ENCODE assay signal across 20 cellular contexts in genomic region chr1:101971309-101971708, GRCh38. TPM values are rescaled to one million over a fixed set of nuclear protein-coding genes. Genes with fewer than 3 reads are reported as not detected.
DNase-seq lines count a peak whose midpoint lies in the region; ATAC-seq, FAIRE-seq and TF ChIP-seq lines count a peak whose summit lies in the region.
"Had no signal": no experiment of that assay in that cellular context is flagged by ENCODE, and none has a peak within 500 bp of the region (broad histone marks: within the 10 kb centered on the region; RNA-seq: fewer than 3 reads in every experiment).

No MANE protein-coding gene starts in this region.

- no peak overlapping the region for H3K27ac Mint-ChIP-seq in nephron progenitor cell
- H3K27ac Mint-ChIP-seq in stimulated activated naive B cell treated with anti-CD40 and anti-IgM and Interleukin-4, amounts not matched to agents 10 μg/mL and 1 μg/mL and 100 μg/mL, for 72 hours: no peak overlapping the region
- H3K27ac Mint-ChIP-seq: activated CD4-positive, alpha-beta T cell treated with anti-CD3 and anti-CD28 coated beads, Interleukin-2, amount 10 ng/mL, durations not matched to agents 24 days and 14 days; naive B cell had no signal

- H3K27me3 ChIP-seq in bronchial epithelial cell (ENCODE audit: control insufficient read depth, insufficient read depth, low read length): no peaks in the 10 kb centered on the region
- H3K27me3 ChIP-seq: brain microvascular endothelial cell had no signal

- H3K4me1 Mint-ChIP-seq in nephron progenitor cell: peaks cover 7% of the 10 kb centered on the region
- H3K4me1 Mint-ChIP-seq in stimulated activated naive B cell treated with anti-CD40 and anti-IgM and Interleukin-4, amounts not matched to agents 10 μg/mL and 1 μg/mL and 100 μg/mL, for 72 hours: no peaks in the 10 kb centered on the region
- H3K4me1 Mint-ChIP-seq: activated CD4-positive, alpha-beta T cell treated with anti-CD3 and anti-CD28 coated beads, Interleukin-2, amount 10 ng/mL, durations not matched to agents 24 days and 14 days; naive B cell had no signal

- no peaks in the 10 kb centered on the region for H3K36me3 Mint-ChIP-seq in nephron progenitor cell (ENCODE audit: low read depth)
- no peaks in the 10 kb centered on the region for H3K36me3 Mint-ChIP-seq in stimulated activated naive B cell treated with anti-CD40 and anti-IgM and Interleukin-4, amounts not matched to agents 10 μg/mL and 1 μg/mL and 100 μg/mL, for 72 hours
- H3K36me3 Mint-ChIP-seq: naive B cell had no signal

- TF ChIP-seq CTCF in NB4 (IDR thresholded peaks at IDR 0.05; ENCODE audit: low read depth, low read length) (no peak), bronchial epithelial cell (IDR thresholded peaks at IDR 0.05; ENCODE audit: insufficient read depth, low read length, severe bottlenecking) (no peak), nephron progenitor cell (IDR thresholded peaks at IDR 0.05) (peak; percentile 10), GM20000 (IDR thresholded peaks at IDR 0.05; ENCODE audit: extremely low read depth, missing control alignments) (no peak)

- peak; percentile 1 for DNase-seq in NB4 (ENCODE audit: low read depth)
- DNase-seq in bronchial epithelial cell (ENCODE audit: low read depth): peak; percentile 2
- no peak for DNase-seq in nephron progenitor cell
- no peak for DNase-seq in MV-4-11 (lab: John Stamatoyannopoulos, UW)
- DNase-seq in GM20000 (ENCODE audit: low spot score): no peak
- DNase-seq in H4 (ENCODE audit: low spot score): no peak
- no peak for DNase-seq in stimulated activated naive B cell treated with anti-CD40 and anti-IgM and Interleukin-4, amounts not matched to agents 10 μg/mL and 1 μg/mL and 100 μg/mL, for 72 hours
- DNase-seq: activated CD4-positive, alpha-beta T cell treated with anti-CD3 and anti-CD28 coated beads, Interleukin-2, amount 10 ng/mL, durations not matched to agents 24 days and 14 days; activated naive CD4-positive, alpha-beta T cell treated with anti-CD3 and anti-CD28 coated beads, Interleukin-2, amount 50 U/mL, for 16 hours; activated T-cell treated with anti-CD3 and anti-CD28 coated beads for 4 hours; brain microvascular endothelial cell; DMS 273 treated with DMSO at 0.1 percent for 48 hours; MG63; naive B cell; NCI-H2081 treated with DMSO at 0.1 percent for 48 hours; NCI-H526 treated with DMSO at 0.1 percent for 48 hours; SIG-M5; T-helper 9 cell had no signal

- H3K4me3 ChIP-seq in NB4 (ENCODE audit: low read depth, low read length) (no peak overlapping the region), bronchial epithelial cell (ENCODE audit: low read depth, low read length) (no peak overlapping the region)
- H3K4me3 ChIP-seq: MG63 had no signal

- no peaks in the 10 kb centered on the region for H3K9me3 Mint-ChIP-seq in nephron progenitor cell
- peaks cover 1 to 3% of the 10 kb centered on the region in 2 donors for H3K9me3 Mint-ChIP-seq in stimulated activated naive B cell treated with anti-CD40 and anti-IgM and Interleukin-4, amounts not matched to agents 10 μg/mL and 1 μg/mL and 100 μg/mL, for 72 hours
- H3K9me3 Mint-ChIP-seq: activated CD4-positive, alpha-beta T cell treated with anti-CD3 and anti-CD28 coated beads, Interleukin-2, amount 10 ng/mL, durations not matched to agents 24 days and 14 days had no signal

- no peaks in the 10 kb centered on the region for H3K27me3 Mint-ChIP-seq in nephron progenitor cell (ENCODE audit: low read depth, poor library complexity)
- peaks cover 0 to 5% of the 10 kb centered on the region in 2 donors for H3K27me3 Mint-ChIP-seq in stimulated activated naive B cell treated with anti-CD40 and anti-IgM and Interleukin-4, amounts not matched to agents 10 μg/mL and 1 μg/mL and 100 μg/mL, for 72 hours
- H3K27me3 Mint-ChIP-seq: activated CD4-positive, alpha-beta T cell treated with anti-CD3 and anti-CD28 coated beads, Interleukin-2, amount 10 ng/mL, durations not matched to agents 24 days and 14 days had no signal

- no peaks in the 10 kb centered on the region for H3K36me3 ChIP-seq in bronchial epithelial cell (ENCODE audit: control insufficient read depth, insufficient read depth, low read length)
- H3K36me3 ChIP-seq: brain microvascular endothelial cell, MG63 had no signal

- no peak for ATAC-seq in stimulated activated naive B cell treated with anti-CD40 and anti-IgM and Interleukin-4, amounts not matched to agents 10 μg/mL and 1 μg/mL and 100 μg/mL, for 72 hours (replicated peaks)

- no peak overlapping the region for H3K4me3 Mint-ChIP-seq in nephron progenitor cell
- H3K4me3 Mint-ChIP-seq in stimulated activated naive B cell treated with anti-CD40 and anti-IgM and Interleukin-4, amounts not matched to agents 10 μg/mL and 1 μg/mL and 100 μg/mL, for 72 hours: no peak overlapping the region
- H3K4me3 Mint-ChIP-seq: activated CD4-positive, alpha-beta T cell treated with anti-CD3 and anti-CD28 coated beads, Interleukin-2, amount 10 ng/mL, durations not matched to agents 24 days and 14 days; naive B cell had no signal

- no peak for TF ChIP-seq POLR2A in NB4 (IDR thresholded peaks at IDR 0.05; ENCODE audit: extremely low read depth, insufficient read length)

- FAIRE-seq in G401.6 (lab: Jason Lieb, UNC) (peak; percentile 56), bronchial epithelial cell (lab: Jason Lieb, UNC) (no peak)

RNA-seq across cellular contexts. Expression of gene OLFM3, which starts 25.4 kb away (rescaled TPM):
- total RNA-seq in bronchial epithelial cell: not detected in 2 replicates
- 1.2 and 1.4 TPM in 2 replicates for total RNA-seq in H4 (2014; rRNA removed; shearing (Covaris generic))
- total RNA-seq: activated CD4-positive, alpha-beta T cell treated with anti-CD3 and anti-CD28 coated beads, Interleukin-2, amount 10 ng/mL, durations not matched to agents 24 days and 14 days; lower leg skin had no signal

Comparison
In these comparisons a context has a peak if more than half of its experiments do, and no peak if none do; other contexts are left out.
1. DNase-seq: peak in NB4 (single experiment) and bronchial epithelial cell (single experiment); none in nephron progenitor cell (single experiment), MV-4-11 (single experiment), GM20000 (single experiment), H4 (single experiment) and stimulated activated naive B cell treated with anti-CD40 and anti-IgM and Interleukin-4, amounts not matched to agents 10 μg/mL and 1 μg/mL and 100 μg/mL, for 72 hours (single experiment).